ENCODE assay signal across 21 cellular contexts in the genomic region with DNA sequence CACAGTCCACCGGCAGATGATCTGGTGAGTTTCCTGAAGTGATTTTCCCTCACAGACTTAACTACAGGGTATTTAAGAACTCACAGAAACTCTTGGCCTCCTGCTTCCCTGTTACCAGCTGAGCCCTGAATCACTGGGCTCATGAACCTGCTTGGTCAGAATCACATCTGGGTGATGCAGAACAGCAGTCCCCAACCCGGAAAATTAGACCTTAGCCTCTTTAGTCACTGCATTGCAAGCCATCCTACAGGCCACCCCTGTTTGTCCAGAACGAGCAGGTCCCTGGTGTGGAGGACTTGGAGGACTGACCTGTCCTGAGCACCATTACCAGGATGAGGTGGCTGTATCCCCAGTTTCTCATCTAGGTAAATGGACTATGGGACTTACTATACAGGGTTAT.
"Had no signal": no experiment of that assay in that cellular context is flagged by ENCODE, and none has a peak within 500 bp of the region (broad histone marks: within the 10 kb centered on the region; RNA-seq: fewer than 3 reads in every experiment).

No MANE protein-coding gene starts in this region.

- H3K9me3 ChIP-seq: MG63, SJSA1 had no signal

- H3K4me3 ChIP-seq: MG63, SJSA1, SK-N-MC had no signal

- DNase-seq: IMR-90, KG1, MG63, NCI-H1092, NCI-H1105 treated with DMSO at 0.1 percent for 48 hours, NCI-H1436, NCI-H187, NCI-H2029, NCI-H2081 treated with DMSO at 0.1 percent for 48 hours, NCI-H2171, NCI-H226, NCI-H446, NCI-H510A, NCI-H524 treated with DMSO at 0.1 percent for 48 hours, NCI-H69, NCI-H774, Right ventricle myocardium superior, RPMI8226, SIG-M5 had no signal

- H3K27ac ChIP-seq: SJSA1, SK-N-MC had no signal

- H3K36me3 ChIP-seq: MG63, SJSA1 had no signal

- H3K27me3 ChIP-seq: MG63, SJSA1 had no signal
